10 cellular contexts compared by ENCODE assay signal in genomic region chr9:113508111-113508749, GRCh38. TPM values are rescaled to one million over a fixed set of nuclear protein-coding genes. Genes with fewer than 3 reads are reported as not detected.
DNase-seq lines count a peak whose midpoint lies in the region; ATAC-seq and TF ChIP-seq lines count a peak whose summit lies in the region.
"Had no signal": no experiment of that assay in that cellular context is flagged by ENCODE, and none has a peak within 500 bp of the region (broad histone marks: within the 10 kb centered on the region; RNA-seq: fewer than 3 reads in every experiment).

No MANE protein-coding gene starts in this region.

- H3K4me1 ChIP-seq in heart right ventricle (peaks cover 24 to 92% (median 70%) of the 10 kb centered on the region in 9 donors), thyroid gland (peaks cover 10 to 40% of the 10 kb centered on the region in 2 donors), osteoblast (ENCODE audit: insufficient read depth, low read length) (peaks cover 11% of the 10 kb centered on the region)

- no peaks in the 10 kb centered on the region for H3K9me3 ChIP-seq in heart right ventricle
- H3K9me3 ChIP-seq in thyroid gland: no peaks in the 10 kb centered on the region
- H3K9me3 ChIP-seq in osteoblast (ENCODE audit: low read depth, low read length): no peaks in the 10 kb centered on the region

- H3K36me3 ChIP-seq in heart right ventricle (peaks cover 0 to 79% (median 9%) of the 10 kb centered on the region in 9 donors), thyroid gland (no peaks in the 10 kb centered on the region), osteoblast (ENCODE audit: insufficient read depth, low read length) (no peaks in the 10 kb centered on the region)

- H3K27me3 ChIP-seq in heart right ventricle (no peaks in the 10 kb centered on the region), thyroid gland (no peaks in the 10 kb centered on the region), osteoblast (ENCODE audit: insufficient read depth, low read length) (no peaks in the 10 kb centered on the region)

- intact Hi-C loops in heart right ventricle (cut with DNase I): loop anchor here in 3 of 10 donors (5.0 to 10.0 kb wide), 4 partner anchors 67 to 1267 kb away; no protein-coding TSS in a partner anchor
- intact Hi-C loops in cardiac septum (cut with DNase I): no loop called here
- intact Hi-C loops in thyroid gland (cut with DNase I): no loop called here

- WGBS in heart right ventricle, 2 donors: 69 to 73% methylated on average over 10 of the region's 10 CpGs
- WGBS in thyroid gland, 2 donors: 74% methylated on average over 10 of the region's 10 CpGs

- no peak overlapping the region for H3K4me3 ChIP-seq in heart right ventricle
- H3K4me3 ChIP-seq in thyroid gland (replicated peaks in 1 of 3): no peak overlapping the region
- H3K4me3 ChIP-seq in osteoblast (ENCODE audit: insufficient read depth, low read length): no peak overlapping the region

- ATAC-seq in heart right ventricle: no peak
- ATAC-seq in HG03196 (IDR thresholded peaks at IDR 0.05; ENCODE audit: unreplicated experiment): no peak

- no peak overlapping the region for H2AFZ ChIP-seq in osteoblast (ENCODE audit: low read length)

- no peak overlapping the region for H3K4me2 ChIP-seq in osteoblast (ENCODE audit: insufficient read depth, low read length)

- no peaks in the 10 kb centered on the region for H3K79me2 ChIP-seq in osteoblast (ENCODE audit: insufficient read depth, low read length)

- peak in 3 of 9 donors; percentile 13 to 37 (median 25) for TF ChIP-seq CTCF in heart right ventricle (IDR thresholded peaks at IDR 0.05)
- peak in 1 of 6 experiments; percentile 23 for TF ChIP-seq CTCF in thyroid gland (IDR thresholded peaks at IDR 0.05)
- no peak for TF ChIP-seq CTCF in osteoblast (IDR thresholded peaks at IDR 0.05; ENCODE audit: extremely low read depth, low read depth, low read length)

- TF ChIP-seq POLR2A in thyroid gland (IDR thresholded peaks at IDR 0.05): no peak

- H3K27ac ChIP-seq in heart right ventricle: peak overlapping the region; percentile 5 to 96 (median 55)
- no peak overlapping the region for H3K27ac ChIP-seq in thyroid gland
- no peak overlapping the region for H3K27ac ChIP-seq in osteoblast (ENCODE audit: low read depth, low read length)

- DNase-seq in heart right ventricle: no peak
- DNase-seq in cardiac septum (ENCODE audit: low spot score): no peak
- peak; percentile 69 for DNase-seq in NCI-H69 (lab: John Stamatoyannopoulos, UW)
- DNase-seq in fibroblast of peridontal ligament (ENCODE audit: extremely low read depth): peak; percentile 54
- DNase-seq in thyroid gland: peak; percentile 50 to 55
- DNase-seq in osteoblast (ENCODE audit: insufficient read length, low spot score, missing footprints): no peak
- no peak for DNase-seq in dedifferentiated amniotic fluid mesenchymal stem cell (ENCODE audit: extremely low spot score)
- DNase-seq: cortex of kidney, NCI-H82 had no signal

- H4K20me1 ChIP-seq in osteoblast (ENCODE audit: insufficient read depth, low read length): no peaks in the 10 kb centered on the region

RNA-seq across cellular contexts. Expression of gene RGS3, which starts 44.7 kb away (rescaled TPM):
- 100 to 1,000 TPM in 9 of 10 donors, 10 to 100 TPM in 1; 98.7 to 201 (median 140) TPM for total RNA-seq in heart right ventricle
- polyA plus RNA-seq in heart right ventricle: 100 to 1,000 TPM in 1 of 2 donors, 10 to 100 TPM in 1; 65.4 to 125 TPM
- 233 TPM for total RNA-seq in cardiac septum
- total RNA-seq in thyroid gland: 10 to 100 TPM; 43.0 to 66.2 (median 55.6) TPM
- 77.4 and 99.3 TPM in 2 replicates for total RNA-seq in osteoblast

Comparison
In these comparisons a context has a peak if more than half of its experiments do, and no peak if none do; other contexts are left out.
1. DNase-seq: peak in NCI-H69 (single experiment), fibroblast of peridontal ligament (single experiment) and thyroid gland (2 of 2); none in heart right ventricle (0 of 2), cardiac septum (single experiment), osteoblast (single experiment) and dedifferentiated amniotic fluid mesenchymal stem cell (single experiment).
2. H3K27ac ChIP-seq: peak in heart right ventricle (10 of 10); none in thyroid gland (0 of 3) and osteoblast (single experiment).